In the genomic region with DNA sequence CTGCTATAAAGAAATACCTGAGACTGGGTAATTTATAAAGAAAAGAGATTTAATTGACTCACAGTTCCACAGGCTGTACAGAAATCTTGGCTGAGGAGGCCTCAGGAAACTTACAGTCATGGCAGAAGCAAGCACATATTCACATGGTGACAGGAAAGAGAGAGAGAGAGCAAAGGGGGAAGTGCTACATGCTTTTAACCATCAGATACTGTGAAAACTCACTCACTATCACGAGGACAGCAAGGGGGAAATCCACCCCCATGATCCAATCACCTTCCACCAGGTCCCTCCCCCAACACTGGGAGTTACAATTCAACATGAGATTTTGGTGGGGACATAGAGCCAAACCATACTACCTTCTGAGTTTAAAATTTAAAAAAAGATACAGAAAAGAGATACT, we compare ENCODE assay signal across 9 cellular contexts. TPM values are rescaled to one million over a fixed set of nuclear protein-coding genes. Genes with fewer than 3 reads are reported as not detected.
"Had no signal": no experiment of that assay in that cellular context is flagged by ENCODE, and none has a peak within 500 bp of the region (broad histone marks: within the 10 kb centered on the region; RNA-seq: fewer than 3 reads in every experiment).

No MANE protein-coding gene starts in this region.

RNA-seq across cellular contexts. Expression of a gene that starts 41.7 kb away (rescaled TPM):
- total RNA-seq: activated CD8-positive, alpha-beta memory T cell treated with anti-CD3 and anti-CD28 coated beads, Interleukin-2, amount 10 ng/mL, durations not matched to agents 7 days and 5 days; activated naive CD8-positive, alpha-beta T cell treated with anti-CD3 and anti-CD28 coated beads, Interleukin-2, amount 10 ng/mL, durations not matched to agents 7 days and 5 days; aorta; body of pancreas; bronchial epithelial cell; chondrocyte; PC-9; SK-MEL-5 had no signal

RNA-seq across cellular contexts. Expression of a gene that starts 44.9 kb away (rescaled TPM):
- total RNA-seq: activated CD8-positive, alpha-beta memory T cell treated with anti-CD3 and anti-CD28 coated beads, Interleukin-2, amount 10 ng/mL, durations not matched to agents 7 days and 5 days; activated naive CD8-positive, alpha-beta T cell treated with anti-CD3 and anti-CD28 coated beads, Interleukin-2, amount 10 ng/mL, durations not matched to agents 7 days and 5 days; aorta; body of pancreas; bronchial epithelial cell; chondrocyte; NCI-H460; PC-9; SK-MEL-5 had no signal
